In genomic region chr18:61998957-61999356, GRCh38 we compare ENCODE assay signal across 15 cellular contexts.
DNase-seq lines count a peak whose midpoint lies in the region; TF ChIP-seq lines count a peak whose summit lies in the region.
"Had no signal": no experiment of that assay in that cellular context is flagged by ENCODE, and none has a peak within 500 bp of the region (broad histone marks: within the 10 kb centered on the region; RNA-seq: fewer than 3 reads in every experiment).

No MANE protein-coding gene starts in this region.

- no peaks in the 10 kb centered on the region for H3K9me3 ChIP-seq in fibroblast of lung (ENCODE audit: control insufficient read depth, insufficient read depth, low read depth, low read length)
- peaks cover 33% of the 10 kb centered on the region for H3K9me3 ChIP-seq in endodermal cell (ENCODE audit: control insufficient read depth, low read length)
- peaks cover 10% of the 10 kb centered on the region for H3K9me3 ChIP-seq in MG63

- no peaks in the 10 kb centered on the region for H3K27me3 Mint-ChIP-seq in endodermal cell (ENCODE audit: insufficient read depth)
- H3K27me3 Mint-ChIP-seq: activated CD8-positive, alpha-beta T cell treated with anti-CD3 and anti-CD28 coated beads for 36 hours had no signal

- H3K79me2 ChIP-seq in fibroblast of lung (ENCODE audit: control insufficient read depth, insufficient read depth, low read length) = no peaks in the 10 kb centered on the region

- TF ChIP-seq CTCF in fibroblast of lung (conservative IDR thresholded peaks at IDR 0.05 in 1 of 2, IDR thresholded peaks at IDR 0.05 in 1 of 2; ENCODE audit: low read depth in 1 of 2, low read length in 2 of 2) (no peak), endodermal cell (conservative IDR thresholded peaks at IDR 0.05) (no peak)

- H3K27ac Mint-ChIP-seq in endodermal cell = no peak overlapping the region
- H3K27ac Mint-ChIP-seq: activated CD8-positive, alpha-beta T cell treated with anti-CD3 and anti-CD28 coated beads for 36 hours had no signal

- H3K9ac ChIP-seq in fibroblast of lung (ENCODE audit: insufficient read depth, low read length) (no peak overlapping the region), endodermal cell (ENCODE audit: extremely low read depth, low read length, poor library complexity, severe bottlenecking) (no peak overlapping the region)

- peak overlapping the region; percentile 42 for H3K27ac ChIP-seq in fibroblast of lung (ENCODE audit: insufficient read depth, low read length)
- no peak overlapping the region for H3K27ac ChIP-seq in endodermal cell (ENCODE audit: low read depth, low read length)
- H3K27ac ChIP-seq: 22Rv1 had no signal

- no peaks in the 10 kb centered on the region for H4K20me1 ChIP-seq in fibroblast of lung (ENCODE audit: control insufficient read depth, extremely low read depth, insufficient read depth, low read length)

- H2AFZ ChIP-seq in fibroblast of lung (ENCODE audit: low read length) = no peak overlapping the region

- H3K36me3 ChIP-seq in fibroblast of lung (ENCODE audit: control insufficient read depth, insufficient read depth, low read length) = no peaks in the 10 kb centered on the region
- H3K36me3 ChIP-seq in endodermal cell (ENCODE audit: control insufficient read depth, insufficient read depth, low read length) = no peaks in the 10 kb centered on the region
- no peaks in the 10 kb centered on the region for H3K36me3 ChIP-seq in MG63
- H3K36me3 ChIP-seq: heart left ventricle had no signal

- peaks cover 5% of the 10 kb centered on the region for H3K36me3 Mint-ChIP-seq in endodermal cell (ENCODE audit: low read depth)

- H3K4me1 Mint-ChIP-seq in endodermal cell = no peaks in the 10 kb centered on the region

- in situ Hi-C loops in SK-MEL-5 (cut with HindIII; ENCODE audit: low pct_unique_long_range_greater_than_20kb, low sequenced_read_pairs) = no loop called here

- no peaks in the 10 kb centered on the region for H3K4me1 ChIP-seq in fibroblast of lung (ENCODE audit: control insufficient read depth, extremely low read depth, insufficient read depth, low read length)
- H3K4me1 ChIP-seq in endodermal cell (ENCODE audit: control insufficient read depth, insufficient read depth, low read length) = no peaks in the 10 kb centered on the region

- H3K4me3 ChIP-seq in fibroblast of lung (replicated peaks in 1 of 4; ENCODE audit: control extremely low read depth in 1 of 4, insufficient read depth in 1 of 4, low read depth in 3 of 4, low read length in 4 of 4) (no peak overlapping the region), skeletal muscle cell (ENCODE audit: low read depth, low read length) (no peak overlapping the region), endodermal cell (ENCODE audit: low read length) (no peak overlapping the region), MG63 (no peak overlapping the region)
- H3K4me3 ChIP-seq: heart left ventricle had no signal

- H3K4me2 ChIP-seq in fibroblast of lung (ENCODE audit: extremely low read depth, insufficient read depth, low read length) = peak overlapping the region; percentile 32

- DNase-seq in DMS53 (lab: John Stamatoyannopoulos, UW) (peak; percentile 35), DMS53 treated with DMSO at 0.1 percent for 48 hours (lab: John Stamatoyannopoulos, UW; ENCODE audit: unreplicated experiment) (no peak), SK-MEL-5 (ENCODE audit: low read depth, low spot score) (peak; percentile 13), fibroblast of lung (ENCODE audit: low read depth in 2 of 2) (peak; percentile 72 to 93), skeletal muscle cell (ENCODE audit: low read depth) (peak; percentile 75), endodermal cell (no peak), MG63 (no peak)
- DNase-seq in stimulated activated CD4-positive, alpha-beta T cell treated with anti-CD3 and anti-CD28 coated beads, Interleukin-15, amount 100 ng/mL, for 24 hours = no peak
- DNase-seq: activated CD8-positive, alpha-beta T cell treated with anti-CD3 and anti-CD28 coated beads for 36 hours; GF-D8; heart left ventricle; NCI-H1930; SHP77 treated with DMSO at 0.1 percent for 48 hours; stimulated activated CD4-positive, alpha-beta T cell treated with anti-CD3 and anti-CD28 coated beads, Interleukin-4, amount 100 ng/mL, for 24 hours had no signal

- H3K27me3 ChIP-seq in fibroblast of lung (ENCODE audit: control insufficient read depth, insufficient read depth, low read length) (no peaks in the 10 kb centered on the region), endodermal cell (ENCODE audit: control insufficient read depth, insufficient read depth, low read length, poor library complexity, severe bottlenecking) (no peaks in the 10 kb centered on the region), MG63 (no peaks in the 10 kb centered on the region)
- H3K27me3 ChIP-seq: heart left ventricle had no signal

- no peak overlapping the region for H3K4me3 Mint-ChIP-seq in endodermal cell
- H3K4me3 Mint-ChIP-seq: activated CD8-positive, alpha-beta T cell treated with anti-CD3 and anti-CD28 coated beads for 36 hours had no signal

- peaks cover 36% of the 10 kb centered on the region for H3K9me3 Mint-ChIP-seq in endodermal cell

Comparison
In these comparisons a context has a peak if more than half of its experiments do, and no peak if none do; other contexts are left out.
1. DNase-seq: peak in DMS53 (single experiment), SK-MEL-5 (single experiment), fibroblast of lung (2 of 2) and skeletal muscle cell (single experiment); none in DMS53 treated with DMSO at 0.1 percent for 48 hours (single experiment), stimulated activated CD4-positive, alpha-beta T cell treated with anti-CD3 and anti-CD28 coated beads, Interleukin-15, amount 100 ng/mL, for 24 hours (single experiment), endodermal cell (single experiment) and MG63 (single experiment).